ENCODE assay signal across 1 cellular context in genomic region chr10:24239289-24239688, GRCh38.
TF ChIP-seq lines count a peak whose summit lies in the region.

No MANE protein-coding gene starts in this region.

TF ChIP-seq in GM23338, 12 proteins besides CTCF, POLR2A, EP300 and RAD21 (continued from another document):
- TF ChIP-seq ZNF462 (CRISPR knock-in tag; IDR thresholded peaks at IDR 0.05), result no peak
- TF ChIP-seq CREB1 (CRISPR knock-in tag; IDR thresholded peaks at IDR 0.05; ENCODE audit: low read depth), result no peak
- TF ChIP-seq REST (IDR thresholded peaks at IDR 0.05; ENCODE audit: unreplicated experiment), result no peak
- no peak for TF ChIP-seq NANOG (IDR thresholded peaks at IDR 0.05; ENCODE audit: borderline replicate concordance)
TF ChIP-seq in GM23338: peak in this region for 0.
